8 cellular contexts compared by ENCODE assay signal in the genomic region with DNA sequence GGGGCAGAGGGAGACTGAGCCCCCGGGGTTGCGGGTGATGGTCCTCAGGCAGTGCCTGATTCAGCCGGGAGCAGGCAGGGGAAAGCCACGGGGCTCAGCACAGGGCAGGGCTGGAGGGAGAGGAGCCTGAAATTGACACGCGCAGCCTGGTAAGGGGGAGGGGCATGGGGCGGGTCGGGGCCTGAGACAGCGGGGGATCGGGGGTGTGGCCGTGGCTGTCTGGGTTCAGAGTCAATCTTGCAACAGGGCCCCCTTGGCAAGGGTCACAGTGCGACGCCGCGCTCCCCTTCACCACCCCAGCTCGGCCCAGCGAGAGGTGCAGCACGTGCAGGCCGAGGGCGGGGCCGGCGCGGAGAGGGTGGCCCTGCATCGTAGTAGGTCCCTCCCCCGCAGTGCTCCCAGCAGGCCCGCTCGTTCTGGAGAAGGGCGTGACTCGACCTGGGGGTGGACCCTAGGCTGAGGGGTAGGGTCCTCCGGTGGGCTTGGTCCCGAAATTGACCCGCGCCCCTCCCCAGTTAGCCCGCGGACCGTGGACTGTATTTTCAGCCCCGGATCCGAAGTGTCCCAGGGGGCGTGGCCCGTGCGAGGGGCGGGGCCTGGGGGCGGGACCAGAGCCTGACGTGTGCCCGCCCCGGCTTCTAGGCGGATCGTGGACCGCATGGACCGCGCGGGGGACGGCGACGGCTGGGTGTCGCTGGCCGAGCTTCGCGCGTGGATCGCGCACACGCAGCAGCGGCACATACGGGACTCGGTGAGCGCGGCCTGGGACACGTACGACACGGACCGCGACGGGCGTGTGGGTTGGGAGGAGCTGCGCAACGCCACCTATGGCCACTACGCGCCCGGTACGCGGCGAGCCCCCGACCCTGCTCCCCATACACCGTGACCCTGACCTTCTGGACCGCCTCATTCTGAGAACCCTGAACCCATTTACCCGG. TPM values are rescaled to one million over a fixed set of nuclear protein-coding genes. Genes with fewer than 3 reads are reported as not detected.
DNase-seq lines count a peak whose midpoint lies in the region; ATAC-seq lines count a peak whose summit lies in the region.

No MANE protein-coding gene starts in this region.

- DNase-seq in DMS53 treated with DMSO at 0.1 percent for 48 hours (lab: John Stamatoyannopoulos, UW; ENCODE audit: unreplicated experiment) (peak; percentile 29), NCI-H1930 (lab: John Stamatoyannopoulos, UW) (peak; percentile 54 to 72), left lobe of liver (ENCODE audit: low spot score) (no peak), HuH-7 (ENCODE audit: low spot score) (no peak)
- peak; percentile 71 for DNase-seq in activated CD4-positive, CD25-positive, alpha-beta regulatory T cell treated with anti-CD3 and anti-CD28 coated beads, Interleukin-2, amount 50 U/mL, for 16 hours (ENCODE audit: low read depth, low spot score)
- peak; percentile 82 for DNase-seq in central memory CD4-positive, alpha-beta T cell
- peak; percentile 79 to 82 for DNase-seq in stimulated activated CD4-positive, alpha-beta T cell treated with anti-CD3 and anti-CD28 coated beads, Interleukin-4, amount 100 ng/mL, for 48 hours (ENCODE audit: low read depth in 2 of 2)

- ATAC-seq in GM21825 (IDR thresholded peaks at IDR 0.05; ENCODE audit: unreplicated experiment) (peak; percentile 81), left lobe of liver (peak; percentile 71)

RNA-seq across cellular contexts. Expression of gene RCN3, which starts 6.0 kb away (rescaled TPM):
- 22.8 TPM for total RNA-seq in left lobe of liver

RNA-seq across cellular contexts. Expression of gene FCGRT, which starts 21.4 kb away (rescaled TPM):
- 262 TPM for total RNA-seq in left lobe of liver

RNA-seq across cellular contexts. Expression of gene RPS11, which starts 37.6 kb away (rescaled TPM):
- total RNA-seq in left lobe of liver: 507 TPM

RNA-seq across cellular contexts. Expression of gene RPL13A, which starts 46.4 kb away (rescaled TPM):
- total RNA-seq in left lobe of liver: 972 TPM

RNA-seq across cellular contexts. Expression of gene NOSIP, which starts 46.5 kb away (rescaled TPM):
- total RNA-seq in left lobe of liver: 29.1 TPM

Comparison
In these comparisons a context has a peak if more than half of its experiments do, and no peak if none do; other contexts are left out.
1. DNase-seq: peak in DMS53 treated with DMSO at 0.1 percent for 48 hours (single experiment), NCI-H1930 (2 of 2), activated CD4-positive, CD25-positive, alpha-beta regulatory T cell treated with anti-CD3 and anti-CD28 coated beads, Interleukin-2, amount 50 U/mL, for 16 hours (single experiment), central memory CD4-positive, alpha-beta T cell (single experiment) and stimulated activated CD4-positive, alpha-beta T cell treated with anti-CD3 and anti-CD28 coated beads, Interleukin-4, amount 100 ng/mL, for 48 hours (2 of 2); none in left lobe of liver (single experiment) and HuH-7 (single experiment).